23 cellular contexts compared by ENCODE assay signal in the genomic region with DNA sequence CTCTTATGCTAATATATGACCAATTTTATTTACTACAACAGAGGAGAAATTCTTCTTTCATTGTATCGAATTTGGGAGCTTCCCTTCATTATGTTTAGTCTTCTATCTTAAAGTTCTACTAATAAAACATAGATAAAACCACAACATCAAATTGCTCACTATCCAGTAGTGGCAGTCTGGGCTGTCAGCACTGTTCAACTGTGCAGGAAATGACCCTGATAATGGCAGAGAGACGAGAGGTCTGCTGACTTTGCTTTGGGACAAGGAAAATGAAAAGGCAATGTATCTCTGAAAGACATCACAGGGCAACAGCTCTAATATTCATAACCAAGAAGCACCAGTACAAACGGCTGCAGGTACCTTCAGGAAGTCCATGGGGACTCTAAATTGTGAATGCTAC.
"Had no signal": no experiment of that assay in that cellular context is flagged by ENCODE, and none has a peak within 500 bp of the region (broad histone marks: within the 10 kb centered on the region; RNA-seq: fewer than 3 reads in every experiment).

No MANE protein-coding gene starts in this region.

- H3K27me3 ChIP-seq: breast epithelium, left lung, sigmoid colon, vagina had no signal

- H3K4me3 ChIP-seq: breast epithelium, left lung, sigmoid colon, smooth muscle cell, vagina had no signal

- H3K27ac ChIP-seq: breast epithelium, left lung, sigmoid colon, vagina had no signal

- DNase-seq: activated CD4-positive, alpha-beta T cell treated with anti-CD3 and anti-CD28 coated beads, Interleukin-2, amount 50 U/mL, for 1 hour; activated CD8-positive, alpha-beta memory T cell treated with anti-CD3 and anti-CD28 coated beads, Interleukin-2, amount 10 ng/mL, durations not matched to agents 7 days and 5 days; activated CD8-positive, alpha-beta T cell treated with anti-CD3 and anti-CD28 coated beads, Interleukin-2, amount 10 ng/mL, durations not matched to agents 7 days and 5 days; activated naive CD4-positive, alpha-beta T cell; activated T-cell treated with anti-CD3 and anti-CD28 coated beads for 4 hours; activated T-cell treated with anti-CD3 and anti-CD28 coated beads, Interleukin-2, amount 50 U/mL, for 72 hours; effector CD8-positive, alpha-beta T cell; glutamatergic neuron; left lung; mammary epithelial cell; sigmoid colon; stimulated activated CD4-positive, alpha-beta T cell treated with anti-CD3 and anti-CD28 coated beads, Interleukin-1b, Interleukin-23, amount 100 ng/mL, for 48 hours; stimulated activated CD4-positive, alpha-beta T cell treated with anti-CD3 and anti-CD28 coated beads, Interleukin-4, amount 100 ng/mL, for 4 hours; stimulated activated CD8-positive, alpha-beta memory T cell treated with anti-CD3 and anti-CD28 coated beads, Interleukin-4, amount 100 ng/mL, for 48 hours; stimulated activated naive CD8-positive, alpha-beta T cell treated with anti-CD3 and anti-CD28 coated beads, Interleukin-15, amount 100 ng/mL, for 72 hours; substantia nigra; T-helper 1 cell had no signal

- ATAC-seq: activated CD8-positive, alpha-beta memory T cell treated with anti-CD3 and anti-CD28 coated beads, Interleukin-2, amount 10 ng/mL, durations not matched to agents 7 days and 5 days; activated CD8-positive, alpha-beta T cell treated with anti-CD3 and anti-CD28 coated beads, Interleukin-2, amount 10 ng/mL, durations not matched to agents 7 days and 5 days; activated naive CD4-positive, alpha-beta T cell treated with anti-CD3 and anti-CD28 coated beads, Interleukin-2, amount 50 U/mL, for 72 hours; activated T-cell treated with anti-CD3 and anti-CD28 coated beads, Interleukin-2, amount 50 U/mL, for 72 hours; left lung; stimulated activated memory B cell treated with anti-CD40 and anti-IgM and Interleukin-4, amounts not matched to agents 10 μg/mL and 1 μg/mL and 100 μg/mL, for 72 hours; stimulated activated naive CD8-positive, alpha-beta T cell treated with anti-CD3 and anti-CD28 coated beads, Interleukin-15, amount 100 ng/mL, for 72 hours; WTC11 had no signal

- H3K4me1 ChIP-seq: breast epithelium, left lung, sigmoid colon, vagina had no signal

- H3K9me3 ChIP-seq: breast epithelium, left lung, sigmoid colon, vagina had no signal
